ENCODE assay signal across 25 cellular contexts in the genomic region with DNA sequence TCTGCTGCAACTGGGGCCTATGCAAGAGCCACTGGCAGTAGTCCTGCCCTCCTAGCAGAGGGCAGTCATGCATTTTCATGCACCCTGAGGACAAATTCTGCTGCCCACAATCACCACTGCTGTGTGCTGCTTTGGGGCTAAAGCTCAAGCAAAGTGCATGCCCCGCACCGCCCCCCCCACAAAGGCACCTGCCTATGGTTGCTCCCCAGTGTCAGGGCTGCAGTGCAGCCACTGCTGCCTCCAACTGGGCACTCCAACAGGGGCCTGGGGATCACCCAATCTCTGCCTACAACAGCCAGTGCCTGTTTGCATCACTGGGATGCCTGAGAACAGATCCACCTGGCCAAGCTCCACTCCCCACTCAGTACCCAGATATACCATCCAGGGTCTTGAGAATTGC.
"Had no signal": no experiment of that assay in that cellular context is flagged by ENCODE, and none has a peak within 500 bp of the region (broad histone marks: within the 10 kb centered on the region; RNA-seq: fewer than 3 reads in every experiment).

No MANE protein-coding gene starts in this region.

- H3K27ac ChIP-seq: stomach, suprapubic skin, testis, thoracic aorta, thyroid gland, tibial artery, tibial nerve, transverse colon, upper lobe of left lung, uterus, vagina had no signal

- DNase-seq: stimulated activated CD4-positive, alpha-beta T cell treated with anti-CD3 and anti-CD28 coated beads, Interleukin-2, amount 100 ng/mL, for 48 hours; stimulated activated CD4-positive, alpha-beta T cell treated with anti-CD3 and anti-CD28 coated beads, Interleukin-4, amount 100 ng/mL, for 1 hour; stimulated activated CD4-positive, alpha-beta T cell treated with anti-CD3 and anti-CD28 coated beads, Interleukin-4, amount 100 ng/mL, for 24 hours; stimulated activated CD4-positive, alpha-beta T cell treated with anti-CD3 and anti-CD28 coated beads, Interleukin-4, amount 100 ng/mL, for 4 hours; stimulated activated CD8-positive, alpha-beta memory T cell treated with anti-CD3 and anti-CD28 coated beads, Interleukin-4, amount 100 ng/mL, for 48 hours; stimulated activated naive B cell treated with anti-CD40 and anti-IgM and Interleukin-4, amounts not matched to agents 10 μg/mL and 1 μg/mL and 100 μg/mL, for 72 hours; stimulated activated naive CD4-positive, alpha-beta T cell; stimulated activated naive CD4-positive, alpha-beta T cell treated with Interleukin-2 at 50 U/mL for 16 hours; stimulated activated naive CD8-positive, alpha-beta T cell treated with anti-CD3 and anti-CD28 coated beads, Interleukin-15, amount 100 ng/mL, for 72 hours; stimulated activated naive CD8-positive, alpha-beta T cell treated with anti-CD3 and anti-CD28 coated beads, Interleukin-15, Interleukin-2, amounts not matched to agents 100 U/mL and 50 U/mL, for 24 hours; stomach; substantia nigra; testis; thyroid gland; tibial artery; transverse colon; trophoblast cell; uterus had no signal

- H3K27me3 ChIP-seq: stomach, suprapubic skin, testis, thyroid gland, tibial artery, tibial nerve, transverse colon, upper lobe of left lung, uterus, vagina had no signal

- ATAC-seq: stimulated activated effector memory CD8-positive, alpha-beta T cell treated with anti-CD3 and anti-CD28 coated beads, Interleukin-12 subunit alpha, Interleukin-12 subunit beta, amount 100 ng/mL, for 72 hours; stimulated activated memory B cell treated with anti-CD40 and anti-IgM and Interleukin-4, amounts not matched to agents 10 μg/mL and 1 μg/mL and 100 μg/mL, for 72 hours; stimulated activated naive B cell treated with anti-CD40 and anti-IgM and Interleukin-4, amounts not matched to agents 10 μg/mL and 1 μg/mL and 100 μg/mL, for 72 hours; stimulated activated naive CD8-positive, alpha-beta T cell treated with anti-CD3 and anti-CD28 coated beads, Interleukin-15, amount 100 ng/mL, for 72 hours; stimulated activated naive CD8-positive, alpha-beta T cell treated with anti-CD3 and anti-CD28 coated beads, Interleukin-15, Interleukin-2, amounts not matched to agents 100 U/mL and 50 U/mL, for 24 hours had no signal

- H3K9me3 ChIP-seq: testis, thyroid gland, vagina had no signal

- H3K4me3 ChIP-seq: stomach, suprapubic skin, testis, thoracic aorta, thyroid gland, tibial artery, tibial nerve, transverse colon, upper lobe of left lung, uterus, vagina had no signal

- H3K4me1 ChIP-seq: stomach, suprapubic skin, testis, thyroid gland, tibial artery, tibial nerve, transverse colon, upper lobe of left lung, uterus, vagina had no signal

- H3K36me3 ChIP-seq: stomach, suprapubic skin, thoracic aorta, thyroid gland, tibial artery, tibial nerve, transverse colon, upper lobe of left lung, uterus, vagina had no signal
